ENCODE assay signal across 23 cellular contexts in genomic region chr2:134999536-134999935, GRCh38. TPM values are rescaled to one million over a fixed set of nuclear protein-coding genes. Genes with fewer than 3 reads are reported as not detected.
DNase-seq lines count a peak whose midpoint lies in the region; ATAC-seq and TF ChIP-seq lines count a peak whose summit lies in the region.
"Had no signal": no experiment of that assay in that cellular context is flagged by ENCODE, and none has a peak within 500 bp of the region (broad histone marks: within the 10 kb centered on the region; RNA-seq: fewer than 3 reads in every experiment).

No MANE protein-coding gene starts in this region.

- in situ Hi-C loops in IMR-90 (cut with MboI; ENCODE audit: low sequenced_read_pairs) = loop anchor here (25.0 kb wide), 1 partner anchor 1388 kb away; no protein-coding TSS in a partner anchor
- in situ Hi-C loops in GM13976 (cut with MboI; ENCODE audit: low sequenced_read_pairs, unreplicated experiment) = loop anchor here (25.0 kb wide), 1 partner anchor 1388 kb away; no protein-coding TSS in a partner anchor

- no peak for TF ChIP-seq RAD21 in IMR-90 (IDR thresholded peaks at IDR 0.05; ENCODE audit: low read length)

- intact Hi-C loops in IMR-90 (cut with micrococcal nuclease) = no loop called here
- intact Hi-C loops in OCI-LY7 (cut with micrococcal nuclease; ENCODE audit: unreplicated experiment) = no loop called here

- CTCF ChIA-PET in IMR-90 (lab: Yijun Ruan, JAX) = interaction anchor here (0.5 kb wide), 1 partner anchor 452 kb away, joined by 3 read pairs; no protein-coding TSS in a partner anchor
- CTCF ChIA-PET in OCI-LY7 (lab: Charles Lee; ENCODE audit: unreplicated experiment) = no interaction called here

- H2AFZ ChIP-seq in IMR-90 (replicated peaks; ENCODE audit: low read length, poor library complexity) (no peak overlapping the region), OCI-LY7 (ENCODE audit: low read length) (no peak overlapping the region)

- H3K36me3 ChIP-seq in IMR-90 (ENCODE audit: control insufficient read depth, insufficient read depth, low read length) (no peaks in the 10 kb centered on the region), OCI-LY7 (ENCODE audit: insufficient read depth, low read length) (no peaks in the 10 kb centered on the region)
- H3K36me3 ChIP-seq: BE2C, SJCRH30 had no signal

- H4K20me1 ChIP-seq in IMR-90 (ENCODE audit: insufficient read depth, low read length) (no peaks in the 10 kb centered on the region), OCI-LY7 (ENCODE audit: insufficient read depth, low read length) (no peaks in the 10 kb centered on the region)

- no peak overlapping the region for H4K91ac ChIP-seq in IMR-90 (ENCODE audit: insufficient read depth, low read depth, low read length)

- H3K9me1 ChIP-seq in IMR-90 (ENCODE audit: insufficient read depth, low read length) = no peaks in the 10 kb centered on the region

- TF ChIP-seq POLR2A in IMR-90 (IDR thresholded peaks at IDR 0.05; ENCODE audit: low read depth, low read length) = no peak

- H4K5ac ChIP-seq in IMR-90 (ENCODE audit: low read depth, low read length) = no peak overlapping the region

- H3K56ac ChIP-seq in IMR-90 (ENCODE audit: extremely low read depth, insufficient read depth, low read length) = no peak overlapping the region

- H3K4me1 ChIP-seq in IMR-90 (ENCODE audit: control insufficient read depth, insufficient read depth, low read length) (no peaks in the 10 kb centered on the region), OCI-LY7 (ENCODE audit: insufficient read depth, low read length, poor library complexity, severe bottlenecking) (no peaks in the 10 kb centered on the region)
- H3K4me1 ChIP-seq: BE2C, SJCRH30 had no signal

- TF ChIP-seq CTCF in IMR-90 (conservative IDR thresholded peaks at IDR 0.05; ENCODE audit: low read depth, low read length) (no peak), fibroblast of villous mesenchyme (IDR thresholded peaks at IDR 0.05; ENCODE audit: insufficient read depth, low read depth, low read length) (no peak), GM13976 (IDR thresholded peaks at IDR 0.05; ENCODE audit: borderline replicate concordance, control extremely low read depth, extremely low read depth, insufficient read depth, missing control alignments) (no peak), OCI-LY7 (conservative IDR thresholded peaks at IDR 0.05; ENCODE audit: low read length) (no peak)

- H3K9me2 ChIP-seq in OCI-LY7 (ENCODE audit: insufficient read depth, low read length) = no peaks in the 10 kb centered on the region

- no peak overlapping the region for H3K14ac ChIP-seq in IMR-90 (replicated peaks; ENCODE audit: low read depth, low read length)

- WGBS in IMR-90 (ENCODE audit: extremely low coverage in 2 of 2, insufficient read length in 1 of 2), 2 experiments = 63% methylated on average over 1 of the region's 2 CpGs; no CpG with 5 or more reads in 1 of the 2 experiments

- DNase-seq in ELR (ENCODE audit: low read depth) = peak; percentile 24
- peak; percentile 4 for DNase-seq in IMR-90
- peak; percentile 45 for DNase-seq in NCI-H446 treated with DMSO at 0.1 percent for 48 hours (lab: John Stamatoyannopoulos, UW)
- peak; percentile 16 for DNase-seq in fibroblast of villous mesenchyme (ENCODE audit: low read depth)
- no peak for DNase-seq in NCI-H2107 (lab: John Stamatoyannopoulos, UW)
- no peak for DNase-seq in GM13976 (ENCODE audit: low spot score)
- DNase-seq in OCI-LY7 (ENCODE audit: low spot score) = no peak
- DNase-seq: BE2C, DMS79, H7, HFFc6, KBM-7, NCI-H1092 treated with DMSO at 0.1 percent for 48 hours, NCI-H1436 treated with DMSO at 0.1 percent for 48 hours, NCI-H2029 treated with DMSO at 0.1 percent for 48 hours, OCI-M1, SJCRH30, T-cell had no signal

- H4K8ac ChIP-seq in IMR-90 (ENCODE audit: low read depth in 2 of 2, low read length in 2 of 2) = no peak overlapping the region

- no peak overlapping the region for H3K4ac ChIP-seq in IMR-90 (ENCODE audit: low read depth, low read length)

- no peak overlapping the region for H3K4me3 ChIP-seq in IMR-90 (ENCODE audit: insufficient read depth, low read depth, low read length)
- no peak overlapping the region for H3K4me3 ChIP-seq in fibroblast of villous mesenchyme (ENCODE audit: low read depth, low read length)
- no peak overlapping the region for H3K4me3 ChIP-seq in OCI-LY7 (ENCODE audit: low read depth, low read length, poor library complexity, severe bottlenecking)
- H3K4me3 ChIP-seq: GM12878, SJCRH30 had no signal

- no peaks in the 10 kb centered on the region for H3K9me3 ChIP-seq in IMR-90 (ENCODE audit: control insufficient read depth, insufficient read depth, low read length)
- no peaks in the 10 kb centered on the region for H3K9me3 ChIP-seq in OCI-LY7 (ENCODE audit: low read length)
- H3K9me3 ChIP-seq: BE2C, SJCRH30 had no signal

- no peaks in the 10 kb centered on the region for H3K79me2 ChIP-seq in OCI-LY7 (ENCODE audit: insufficient read depth, low read depth, low read length)

- no peak overlapping the region for H2AK5ac ChIP-seq in IMR-90 (ENCODE audit: low read depth, low read length)

- no TSS peak for BruUV-seq in IMR-90 (replicated peaks; lab: Mats Ljungman, UMichigan)
- BruUV-seq in OCI-LY7 (replicated peaks; lab: Mats Ljungman, UMichigan) = no TSS peak

- H2BK120ac ChIP-seq in IMR-90 (ENCODE audit: low read depth, low read length) = no peak overlapping the region

- H3K4me2 ChIP-seq in IMR-90 (ENCODE audit: low read depth, low read length) (no peak overlapping the region), OCI-LY7 (ENCODE audit: low read length) (no peak overlapping the region)

- H3K9ac ChIP-seq in IMR-90 (ENCODE audit: low read depth, low read length) = no peak overlapping the region

- no peak overlapping the region for H3K18ac ChIP-seq in IMR-90 (ENCODE audit: low read depth, low read length)

- no peak overlapping the region for H2BK5ac ChIP-seq in IMR-90 (ENCODE audit: low read depth, low read length, poor library complexity, severe bottlenecking)

- H3K23ac ChIP-seq in IMR-90 (ENCODE audit: low read depth, low read length) = no peak overlapping the region

- no peak overlapping the region for H2AK9ac ChIP-seq in IMR-90 (replicated peaks; ENCODE audit: low read depth, low read length, poor library complexity)

- dilution Hi-C loops in IMR-90 (cut with HindIII; ENCODE audit: low sequenced_read_pairs, unreplicated experiment) = no loop called here

- no peak overlapping the region for H2BK15ac ChIP-seq in IMR-90 (ENCODE audit: low read depth, low read length)

- H3K27me3 ChIP-seq in IMR-90 (ENCODE audit: control insufficient read depth, insufficient read depth, low read length) = peaks cover 15% of the 10 kb centered on the region
- H3K27me3 ChIP-seq: BE2C, SJCRH30 had no signal

- ATAC-seq in IMR-90 (ENCODE audit: low read depth) = no peak
- ATAC-seq: GM12878, HepG2, T-cell had no signal

- POLR2A ChIA-PET in IMR-90 (lab: Charles Lee; ENCODE audit: unreplicated experiment) = no interaction called here
- POLR2A ChIA-PET in OCI-LY7 (lab: Charles Lee) = interaction anchor here (0.6 kb wide), 1 partner anchor 10 kb away, joined by 3 read pairs; no protein-coding TSS in a partner anchor

- H3K27ac ChIP-seq in IMR-90 (ENCODE audit: insufficient read depth, low read length) = no peak overlapping the region
- no peak overlapping the region for H3K27ac ChIP-seq in OCI-LY7 (ENCODE audit: low read depth, low read length, poor library complexity, severe bottlenecking)
- H3K27ac ChIP-seq: HL-60, SJCRH30 had no signal

- H2BK20ac ChIP-seq in IMR-90 (ENCODE audit: low read depth, low read length) = no peak overlapping the region

- H3K79me1 ChIP-seq in IMR-90 (ENCODE audit: low read depth in 1 of 2, low read length in 2 of 2) = no peaks in the 10 kb centered on the region

TF ChIP-seq in IMR-90, 13 proteins besides CTCF, POLR2A, EP300 and RAD21:
- no peak for TF ChIP-seq USF2 (IDR thresholded peaks at IDR 0.05; ENCODE audit: low read depth, low read length)

RNA-seq across cellular contexts. Expression of gene MAP3K19, which starts 47.7 kb away (rescaled TPM):
- total RNA-seq in IMR-90 (2012; rRNA removed) (not detected in 2 replicates), fibroblast of villous mesenchyme (not detected in 2 replicates), OCI-LY7 (2022) (not detected in 2 replicates)
- polyA plus RNA-seq in IMR-90 (2012; rRNA removed) = not detected in 2 replicates
- not detected in 2 replicates for polyA plus RNA-seq in IMR-90 (2012; cell fraction: cytosol; rRNA removed)
- polyA plus RNA-seq in IMR-90 (2012; cell fraction: nucleus; rRNA removed; ENCODE audit: low replicate concordance) = not detected in 2 replicates
- total RNA-seq in OCI-LY7 (2014; rRNA removed; shearing (Covaris generic)) = not detected in 2 replicates
- total RNA-seq: A673, GM12878, H7, HepG2, HFFc6, HT-29, SJCRH30, T-cell had no signal
- polyA plus RNA-seq: HepG2 had no signal

RNA-seq across cellular contexts. Expression of gene RAB3GAP1, which starts 52.6 kb away (rescaled TPM):
- total RNA-seq in IMR-90 (2012; rRNA removed) = 65.8 and 85.5 TPM in 2 replicates
- polyA plus RNA-seq in IMR-90 (2012; rRNA removed) = 16.2 and 21.2 TPM in 2 replicates
- polyA plus RNA-seq in IMR-90 (2012; cell fraction: cytosol; rRNA removed) = 5.0 and 10.4 TPM in 2 replicates
- polyA plus RNA-seq in IMR-90 (2012; cell fraction: nucleus; rRNA removed; ENCODE audit: low replicate concordance) = 5.1 and 25.2 TPM in 2 replicates
- 73.4 and 100 TPM in 2 replicates for total RNA-seq in fibroblast of villous mesenchyme
- total RNA-seq in OCI-LY7 (2014; rRNA removed; shearing (Covaris generic)) = 40.2 and 49.2 TPM in 2 replicates
- total RNA-seq in OCI-LY7 (2022) = 63.6 and 69.8 TPM in 2 replicates

Comparison
In these comparisons a context has a peak if more than half of its experiments do, and no peak if none do; other contexts are left out.
1. DNase-seq: peak in ELR (single experiment), IMR-90 (single experiment), NCI-H446 treated with DMSO at 0.1 percent for 48 hours (single experiment) and fibroblast of villous mesenchyme (single experiment); none in NCI-H2107 (single experiment), GM13976 (single experiment) and OCI-LY7 (single experiment).